8 cellular contexts compared by ENCODE assay signal in the genomic region with DNA sequence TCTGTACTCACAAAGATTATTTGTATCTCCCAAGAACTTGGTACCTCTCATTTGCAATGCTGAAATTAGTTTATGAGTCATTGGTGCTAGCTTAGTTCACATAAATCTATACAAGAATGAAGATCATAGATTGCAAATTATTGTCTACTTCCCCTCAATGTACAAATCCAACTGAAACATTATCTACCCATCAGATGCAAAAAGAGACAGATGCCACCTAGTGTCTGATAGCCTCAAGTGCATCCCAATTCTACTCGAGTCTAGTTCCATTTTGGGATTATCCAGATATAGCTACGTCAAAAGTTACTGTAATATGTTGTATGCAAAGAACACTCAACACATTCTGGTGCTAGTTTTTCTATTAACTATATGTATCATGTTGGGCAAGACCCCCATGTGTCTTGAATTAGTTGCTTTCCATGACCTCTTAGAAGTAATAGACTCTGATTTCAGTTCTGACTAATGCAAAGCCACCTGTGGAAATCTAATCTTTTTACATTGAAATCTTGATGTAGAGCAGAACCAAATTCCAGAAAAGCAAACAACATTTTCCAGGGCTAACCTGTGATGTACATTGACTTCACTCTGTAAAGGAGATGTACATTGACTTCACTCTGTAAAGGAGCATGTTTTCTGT.
DNase-seq lines count a peak whose midpoint lies in the region; ATAC-seq and TF ChIP-seq lines count a peak whose summit lies in the region.

No MANE protein-coding gene starts in this region.

- no peak for TF ChIP-seq POLR2A in gastroesophageal sphincter (IDR thresholded peaks at IDR 0.05)

- CTCF ChIA-PET in Caco-2 (lab: Charles Lee) (no interaction called here), activated B cell treated with CpG ODN at 0.5 μM for 24 hours (lab: Charles Lee) (interaction anchor here (0.8 to 4.2 kb wide), 3 partner anchors 1443 to 1461 kb away, joined by 3 to 52 read pairs (median 4); no protein-coding TSS in a partner anchor)

- no peak overlapping the region for H3K27ac ChIP-seq in gastroesophageal sphincter

- H3K27ac Mint-ChIP-seq in Caco-2 (ENCODE audit: unreplicated experiment) = no peak overlapping the region
- H3K27ac Mint-ChIP-seq in activated B cell treated with CpG ODN at 0.5 μM for 24 hours = no peak overlapping the region
- H3K27ac Mint-ChIP-seq in activated T-helper 2 cell treated with anti-CD3 and anti-CD28 coated beads, Interferon-gamma antibody, Interleukin-2, Interleukin-4, amounts not matched to agents 10 μg/mL and 5 μg/mL and 100 μg/mL, durations not matched to agents 14 hours and 24 hours and 36 hours = no peak overlapping the region

- peak; percentile 45 for DNase-seq in Caco-2
- peak; percentile 47 to 54 for DNase-seq in NCI-H2081 (lab: John Stamatoyannopoulos, UW)
- DNase-seq in activated B cell treated with CpG ODN at 0.5 μM for 24 hours = no peak
- peak; percentile 34 for DNase-seq in putamen (ENCODE audit: low spot score)
- no peak for DNase-seq in activated T-helper 2 cell treated with anti-CD3 and anti-CD28 coated beads, Interferon-gamma antibody, Interleukin-2, Interleukin-4, amounts not matched to agents 10 μg/mL and 5 μg/mL and 100 μg/mL, durations not matched to agents 14 hours and 24 hours and 36 hours (ENCODE audit: low spot score)

- H3K4me1 Mint-ChIP-seq in Caco-2 (ENCODE audit: low read depth, unreplicated experiment) = no peaks in the 10 kb centered on the region
- no peaks in the 10 kb centered on the region for H3K4me1 Mint-ChIP-seq in activated B cell treated with CpG ODN at 0.5 μM for 24 hours
- H3K4me1 Mint-ChIP-seq in activated T-helper 2 cell treated with anti-CD3 and anti-CD28 coated beads, Interferon-gamma antibody, Interleukin-2, Interleukin-4, amounts not matched to agents 10 μg/mL and 5 μg/mL and 100 μg/mL, durations not matched to agents 14 hours and 24 hours and 36 hours (ENCODE audit: low read depth) = peaks cover 1% of the 10 kb centered on the region

- H3K4me3 ChIP-seq in Caco-2 (ENCODE audit: low read depth, low read length) (no peak overlapping the region), gastroesophageal sphincter (no peak overlapping the region)

- ATAC-seq in GM18861 (IDR thresholded peaks at IDR 0.05; ENCODE audit: unreplicated experiment) (peak; percentile 96), HG02938 (IDR thresholded peaks at IDR 0.05; ENCODE audit: unreplicated experiment) (peak; percentile 88), activated B cell treated with CpG ODN at 0.5 μM for 24 hours (ENCODE audit: low read depth) (peak; percentile 71), gastroesophageal sphincter (peak; percentile 34)

- H3K4me3 Mint-ChIP-seq in Caco-2 (ENCODE audit: unreplicated experiment) = no peak overlapping the region
- H3K4me3 Mint-ChIP-seq in activated B cell treated with CpG ODN at 0.5 μM for 24 hours = no peak overlapping the region
- H3K4me3 Mint-ChIP-seq in activated T-helper 2 cell treated with anti-CD3 and anti-CD28 coated beads, Interferon-gamma antibody, Interleukin-2, Interleukin-4, amounts not matched to agents 10 μg/mL and 5 μg/mL and 100 μg/mL, durations not matched to agents 14 hours and 24 hours and 36 hours (ENCODE audit: low read depth) = no peak overlapping the region

- 0% methylated on average over 2 of the region's 2 CpGs for WGBS in gastroesophageal sphincter (ENCODE audit: low coverage in 1 of 2), 2 donors

- H3K27me3 ChIP-seq in Caco-2 (replicated peaks; ENCODE audit: control insufficient read depth, insufficient read depth, low read length) = peaks cover 1% of the 10 kb centered on the region; the same call in 1 of the 2 replicates
- H3K27me3 ChIP-seq in gastroesophageal sphincter = no peaks in the 10 kb centered on the region

- H3K36me3 Mint-ChIP-seq in Caco-2 (ENCODE audit: insufficient read depth, unreplicated experiment) (no peaks in the 10 kb centered on the region), activated B cell treated with CpG ODN at 0.5 μM for 24 hours (ENCODE audit: low read depth) (no peaks in the 10 kb centered on the region)
- H3K36me3 Mint-ChIP-seq in activated T-helper 2 cell treated with anti-CD3 and anti-CD28 coated beads, Interferon-gamma antibody, Interleukin-2, Interleukin-4, amounts not matched to agents 10 μg/mL and 5 μg/mL and 100 μg/mL, durations not matched to agents 14 hours and 24 hours and 36 hours (ENCODE audit: low read depth) = no peaks in the 10 kb centered on the region

- TF ChIP-seq CTCF in Caco-2 (IDR thresholded peaks at IDR 0.05; ENCODE audit: insufficient read depth in 1 of 2, low read depth in 1 of 2, low read length in 1 of 2, severe bottlenecking in 1 of 2, unreplicated experiment in 1 of 2) (peak; percentile 58 to 79), activated B cell treated with CpG ODN at 0.5 μM for 24 hours (IDR thresholded peaks at IDR 0.05) (no peak), gastroesophageal sphincter (IDR thresholded peaks at IDR 0.05) (peak; percentile 70 to 79 (median 76))

- H3K36me3 ChIP-seq in Caco-2 (ENCODE audit: control insufficient read depth, insufficient read depth, low read length) = no peaks in the 10 kb centered on the region
- no peaks in the 10 kb centered on the region for H3K36me3 ChIP-seq in gastroesophageal sphincter

- H3K9me3 Mint-ChIP-seq in Caco-2 (ENCODE audit: unreplicated experiment) = no peaks in the 10 kb centered on the region
- H3K9me3 Mint-ChIP-seq in activated B cell treated with CpG ODN at 0.5 μM for 24 hours = no peaks in the 10 kb centered on the region
- no peaks in the 10 kb centered on the region for H3K9me3 Mint-ChIP-seq in activated T-helper 2 cell treated with anti-CD3 and anti-CD28 coated beads, Interferon-gamma antibody, Interleukin-2, Interleukin-4, amounts not matched to agents 10 μg/mL and 5 μg/mL and 100 μg/mL, durations not matched to agents 14 hours and 24 hours and 36 hours

- intact Hi-C loops in Caco-2 (cut with micrococcal nuclease; ENCODE audit: unreplicated experiment) (loop anchor here (2.0 to 10.0 kb wide), 3 partner anchors 407 to 1455 kb away; no protein-coding TSS in a partner anchor), activated B cell treated with CpG ODN at 0.5 μM for 24 hours (cut with micrococcal nuclease) (loop anchor here (1.0 to 5.0 kb wide), 2 partner anchors 186 to 1454 kb away; no protein-coding TSS in a partner anchor)
- intact Hi-C loops in activated T-helper 2 cell treated with anti-CD3 and anti-CD28 coated beads, Interferon-gamma antibody, Interleukin-2, Interleukin-4, amounts not matched to agents 10 μg/mL and 5 μg/mL and 100 μg/mL, durations not matched to agents 14 hours and 24 hours and 36 hours (cut with micrococcal nuclease) = loop anchor here (2.0 kb wide), 1 partner anchor 1455 kb away; no protein-coding TSS in a partner anchor

- TF ChIP-seq EP300 in gastroesophageal sphincter (IDR thresholded peaks at IDR 0.05) = no peak

- H3K27me3 Mint-ChIP-seq in Caco-2 (ENCODE audit: insufficient read depth, unreplicated experiment) = peaks cover 5% of the 10 kb centered on the region
- no peaks in the 10 kb centered on the region for H3K27me3 Mint-ChIP-seq in activated B cell treated with CpG ODN at 0.5 μM for 24 hours
- H3K27me3 Mint-ChIP-seq in activated T-helper 2 cell treated with anti-CD3 and anti-CD28 coated beads, Interferon-gamma antibody, Interleukin-2, Interleukin-4, amounts not matched to agents 10 μg/mL and 5 μg/mL and 100 μg/mL, durations not matched to agents 14 hours and 24 hours and 36 hours (ENCODE audit: low read depth) = peaks cover 5% of the 10 kb centered on the region

- H3K9me3 ChIP-seq in Caco-2 (no peaks in the 10 kb centered on the region), gastroesophageal sphincter (no peaks in the 10 kb centered on the region)

- H3K4me1 ChIP-seq in Caco-2 (peaks cover 10% of the 10 kb centered on the region), gastroesophageal sphincter (no peaks in the 10 kb centered on the region)

- POLR2A ChIA-PET in Caco-2 (lab: Charles Lee) = no interaction called here
- POLR2A ChIA-PET in activated B cell treated with CpG ODN at 0.5 μM for 24 hours (lab: Charles Lee) = no interaction called here

- no TSS peak for BruUV-seq in Caco-2 (replicated peaks; lab: Mats Ljungman, UMichigan)

Comparison
In these comparisons a context has a peak if more than half of its experiments do, and no peak if none do; other contexts are left out.
1. DNase-seq: peak in Caco-2 (2 of 2), NCI-H2081 (2 of 2) and putamen (single experiment); none in activated B cell treated with CpG ODN at 0.5 μM for 24 hours (single experiment) and activated T-helper 2 cell treated with anti-CD3 and anti-CD28 coated beads, Interferon-gamma antibody, Interleukin-2, Interleukin-4, amounts not matched to agents 10 μg/mL and 5 μg/mL and 100 μg/mL, durations not matched to agents 14 hours and 24 hours and 36 hours (single experiment).
2. ATAC-seq: peak in every context shown above with its lines; median percentile 96 in GM18861; 88 in HG02938; 71 in activated B cell treated with CpG ODN at 0.5 μM for 24 hours; 34 in gastroesophageal sphincter.